ENCODE assay signal across 16 cellular contexts in the genomic region with DNA sequence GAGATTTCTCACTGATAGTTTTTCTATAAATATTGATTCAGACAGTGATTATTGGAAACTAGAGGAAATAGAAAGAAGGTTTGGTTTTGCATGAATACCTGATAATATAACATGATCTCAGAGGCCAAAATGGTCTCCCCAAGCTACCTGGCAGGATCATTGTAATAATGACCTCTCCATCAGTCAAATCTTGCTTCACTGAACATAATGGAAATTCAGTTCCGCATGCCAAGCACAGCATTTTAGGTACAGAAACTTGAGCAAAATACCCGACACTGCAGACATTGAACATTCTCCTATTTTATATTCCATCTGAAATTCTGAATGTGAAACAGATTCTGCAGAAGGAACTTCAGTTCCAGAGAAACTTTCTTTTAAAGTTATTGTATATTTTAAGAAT.
"Had no signal": no experiment of that assay in that cellular context is flagged by ENCODE, and none has a peak within 500 bp of the region (broad histone marks: within the 10 kb centered on the region; RNA-seq: fewer than 3 reads in every experiment).

No MANE protein-coding gene starts in this region.

- H3K36me3 Mint-ChIP-seq: naive thymus-derived CD4-positive, alpha-beta T cell; natural killer cell treated with Interleukin-12 subunit alpha and Interleukin-12 subunit beta and Interleukin-15 and Interleukin-18, amount 100 ng/mL, for 72 hours; stimulated activated naive B cell treated with anti-CD40 and anti-IgM and Interleukin-4, amounts not matched to agents 10 μg/mL and 1 μg/mL and 100 μg/mL, for 72 hours had no signal

- H3K36me3 ChIP-seq: left ventricle myocardium inferior, pancreas, prostate gland, stomach, thyroid gland, transverse colon, upper lobe of left lung, vagina had no signal

- H3K4me3 ChIP-seq: hepatocyte, left ventricle myocardium inferior, lung, mucosa of descending colon, pancreas, prostate gland, skin epidermis, stomach, testis, thyroid gland, transverse colon, upper lobe of left lung, vagina had no signal

- H3K27ac Mint-ChIP-seq: natural killer cell treated with Interleukin-12 subunit alpha and Interleukin-12 subunit beta and Interleukin-15 and Interleukin-18, amount 100 ng/mL, for 72 hours; stimulated activated naive B cell treated with anti-CD40 and anti-IgM and Interleukin-4, amounts not matched to agents 10 μg/mL and 1 μg/mL and 100 μg/mL, for 72 hours had no signal

- H3K27me3 ChIP-seq: hepatocyte, pancreas, testis, thyroid gland, transverse colon, upper lobe of left lung, vagina had no signal

- H3K4me1 ChIP-seq: left ventricle myocardium inferior, pancreas, prostate gland, stomach, testis, thyroid gland, transverse colon, vagina had no signal

- H3K9me3 ChIP-seq: left ventricle myocardium inferior, mucosa of descending colon, pancreas, prostate gland, stomach, testis, thyroid gland, transverse colon, upper lobe of left lung, vagina had no signal

- H3K9me3 Mint-ChIP-seq: naive thymus-derived CD4-positive, alpha-beta T cell; natural killer cell treated with Interleukin-12 subunit alpha and Interleukin-12 subunit beta and Interleukin-15 and Interleukin-18, amount 100 ng/mL, for 72 hours; stimulated activated naive B cell treated with anti-CD40 and anti-IgM and Interleukin-4, amounts not matched to agents 10 μg/mL and 1 μg/mL and 100 μg/mL, for 72 hours had no signal

- H3K4me3 Mint-ChIP-seq: naive thymus-derived CD4-positive, alpha-beta T cell; natural killer cell treated with Interleukin-12 subunit alpha and Interleukin-12 subunit beta and Interleukin-15 and Interleukin-18, amount 100 ng/mL, for 72 hours; stimulated activated naive B cell treated with anti-CD40 and anti-IgM and Interleukin-4, amounts not matched to agents 10 μg/mL and 1 μg/mL and 100 μg/mL, for 72 hours had no signal

- H3K4me1 Mint-ChIP-seq: stimulated activated naive B cell treated with anti-CD40 and anti-IgM and Interleukin-4, amounts not matched to agents 10 μg/mL and 1 μg/mL and 100 μg/mL, for 72 hours had no signal

- H3K27ac ChIP-seq: hepatocyte, left ventricle myocardium inferior, pancreas, prostate gland, skin epidermis, stomach, testis, thyroid gland, transverse colon, upper lobe of left lung, vagina had no signal
